Comparison of ENCODE assay signal across 8 cellular contexts in the genomic region with DNA sequence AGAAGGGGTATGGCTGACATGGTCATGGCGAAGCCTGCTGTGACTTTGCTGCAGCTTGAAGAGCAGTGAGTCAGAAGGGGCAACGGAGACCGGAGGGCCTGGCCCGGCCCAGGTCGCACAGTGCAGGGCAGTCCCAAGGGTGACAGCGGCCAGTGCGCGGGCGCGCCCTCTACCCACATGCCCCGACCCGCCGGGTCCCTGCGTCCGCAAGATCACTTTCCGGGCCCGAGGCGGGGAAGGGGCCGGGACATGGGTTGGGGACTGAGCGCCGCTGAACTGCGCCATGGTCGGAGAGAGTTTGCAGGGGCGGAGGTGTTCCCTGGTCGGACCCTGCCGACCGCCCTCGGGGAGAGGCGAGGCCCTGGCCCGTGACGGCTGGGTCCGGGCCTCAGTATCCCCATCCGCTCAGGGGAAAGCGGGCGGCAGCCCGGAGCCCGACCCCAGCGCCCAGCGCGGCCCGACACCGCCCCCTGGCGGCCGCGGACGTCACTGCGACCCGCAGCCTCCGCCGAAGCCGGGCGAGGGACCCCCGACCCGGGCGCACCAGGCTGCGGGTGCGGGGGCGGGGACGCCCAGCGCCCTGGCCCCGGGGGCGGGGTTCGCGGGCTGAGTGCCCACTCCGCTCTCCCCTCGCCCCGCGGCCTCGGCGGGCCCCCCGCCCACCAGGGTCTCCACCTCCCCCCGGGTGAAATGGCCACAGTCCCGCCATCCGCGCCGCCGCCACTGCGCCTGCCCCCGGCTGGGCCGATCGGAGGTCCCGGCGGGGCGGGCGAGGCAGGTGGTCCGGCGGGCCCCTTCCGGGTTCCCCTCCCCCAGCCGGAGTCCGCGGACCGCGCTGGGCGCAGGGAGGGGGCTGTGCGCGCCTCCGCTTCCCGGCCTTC. TPM values are rescaled to one million over a fixed set of nuclear protein-coding genes. Genes with fewer than 3 reads are reported as not detected.
A peak's percentile ranks its signal among the peaks of the same experiment; 100 is the strongest.
DNase-seq lines count a peak whose midpoint lies in the region; ATAC-seq lines count a peak whose summit lies in the region.

No MANE protein-coding gene starts in this region.

- intact Hi-C loops in naive thymus-derived CD4-positive, alpha-beta T cell (cut with micrococcal nuclease): loop anchor here (1.0 to 10.0 kb wide), 8 partner anchors 59 to 812 kb away; a partner anchor contains a TSS

- ATAC-seq in GM21786 (IDR thresholded peaks at IDR 0.05; ENCODE audit: unreplicated experiment): peak; percentile 56
- ATAC-seq in naive thymus-derived CD4-positive, alpha-beta T cell: peak; percentile 90

- DNase-seq in EL: peak; percentile 29
- DNase-seq in NCI-H460 (ENCODE audit: extremely low read depth, low read depth): peak; percentile 26
- peak; percentile 50 for DNase-seq in activated T-cell treated with anti-CD3 and anti-CD28 coated beads for 24 hours (ENCODE audit: low read depth)
- peak; percentile 32 to 85 (median 58) for DNase-seq in naive thymus-derived CD4-positive, alpha-beta T cell
- peak in 30 of 49 donors; percentile 16 to 82 (median 50) for DNase-seq in substantia nigra (lab: John Stamatoyannopoulos, UW)
- DNase-seq in NCI-H187 (lab: John Stamatoyannopoulos, UW): no peak

- WGBS in esophagus, 2 donors: 1% methylated on average over 53 to 98 of the region's 98 CpGs

- peak overlapping the region in 4 of 9 donors; percentile 32 to 86 (median 58) for H3K27ac Mint-ChIP-seq in naive thymus-derived CD4-positive, alpha-beta T cell

- peaks cover 0 to 8% (median 4%) of the 10 kb centered on the region in 5 donors for H3K27me3 Mint-ChIP-seq in naive thymus-derived CD4-positive, alpha-beta T cell

- peaks cover 3 to 6% (median 5%) of the 10 kb centered on the region in 7 donors for H3K4me1 Mint-ChIP-seq in naive thymus-derived CD4-positive, alpha-beta T cell

- H3K4me3 Mint-ChIP-seq in naive thymus-derived CD4-positive, alpha-beta T cell: peak overlapping the region; percentile 79 to 91 (median 86)

- peak overlapping the region; percentile 62 to 77 for H3K4me3 ChIP-seq in esophagus (ENCODE audit: low read depth in 1 of 2, low read length in 2 of 2)
- H3K4me3 ChIP-seq in naive thymus-derived CD4-positive, alpha-beta T cell (ENCODE audit: low read length): peak overlapping the region; percentile 61

- CTCF ChIA-PET in naive thymus-derived CD4-positive, alpha-beta T cell (lab: Charles Lee): interaction anchor here (0.6 to 1.9 kb wide), 8 partner anchors 8 to 199 kb away, joined by 3 to 9 read pairs (median 3); no protein-coding TSS in a partner anchor

- POLR2A ChIA-PET in naive thymus-derived CD4-positive, alpha-beta T cell (lab: Charles Lee): no interaction called here

- H3K36me3 ChIP-seq in esophagus (ENCODE audit: control insufficient read depth in 2 of 2, insufficient read depth in 2 of 2, low read length in 1 of 2): no peaks in the 10 kb centered on the region
- H3K36me3 ChIP-seq in naive thymus-derived CD4-positive, alpha-beta T cell (ENCODE audit: control insufficient read depth in 2 of 3, insufficient read depth in 3 of 3, low read length in 3 of 3): no peaks in the 10 kb centered on the region

- H3K9me3 ChIP-seq in esophagus (ENCODE audit: control insufficient read depth in 2 of 2, insufficient read depth in 1 of 2, low read depth in 1 of 2, low read length in 1 of 2): no peaks in the 10 kb centered on the region
- no peaks in the 10 kb centered on the region for H3K9me3 ChIP-seq in naive thymus-derived CD4-positive, alpha-beta T cell (ENCODE audit: control insufficient read depth in 2 of 3, low read length in 3 of 3)

- H3K4me1 ChIP-seq in esophagus (ENCODE audit: control insufficient read depth in 2 of 2, insufficient read depth in 2 of 2, low read length in 1 of 2): peaks cover 0 to 2% of the 10 kb centered on the region in 2 donors
- H3K4me1 ChIP-seq in naive thymus-derived CD4-positive, alpha-beta T cell (ENCODE audit: control insufficient read depth in 2 of 2, insufficient read depth in 2 of 2, low read length in 2 of 2): peaks cover 0 to 3% of the 10 kb centered on the region in 2 donors

- H3K27ac ChIP-seq in esophagus (ENCODE audit: low read depth in 2 of 2, low read length in 1 of 2): peak overlapping the region in 1 of 2 donors; percentile 42
- peak overlapping the region; percentile 35 for H3K27ac ChIP-seq in naive thymus-derived CD4-positive, alpha-beta T cell (ENCODE audit: low read depth, low read length)
- peak overlapping the region; percentile 58 for H3K27ac ChIP-seq in substantia nigra (ENCODE audit: low read depth, low read length, poor library complexity, severe bottlenecking)

- no peaks in the 10 kb centered on the region for H3K36me3 Mint-ChIP-seq in naive thymus-derived CD4-positive, alpha-beta T cell

- no peaks in the 10 kb centered on the region for H3K9me3 Mint-ChIP-seq in naive thymus-derived CD4-positive, alpha-beta T cell

- H3K27me3 ChIP-seq in esophagus (ENCODE audit: control insufficient read depth in 1 of 2, insufficient read depth in 2 of 2, low read length in 2 of 2): no peaks in the 10 kb centered on the region
- no peaks in the 10 kb centered on the region for H3K27me3 ChIP-seq in naive thymus-derived CD4-positive, alpha-beta T cell (ENCODE audit: control insufficient read depth in 2 of 2, insufficient read depth in 2 of 2, low read length in 2 of 2)

RNA-seq across cellular contexts. Expression of a gene that starts 7.2 kb away (rescaled TPM):
- total RNA-seq in NCI-H460 (2014; rRNA removed; shearing (Covaris generic)): 13.0 and 16.5 TPM in 2 replicates
- 124 and 134 TPM in 2 replicates for polyA plus RNA-seq in NCI-H460 (2014; cell fraction: nucleus; rRNA removed)
- 10 to 100 TPM; 12.5 to 12.9 TPM for polyA plus RNA-seq in esophagus
- total RNA-seq in naive thymus-derived CD4-positive, alpha-beta T cell: 1 to 10 TPM; 1.1 to 8.1 (median 2.2) TPM
- under 1 TPM; 0.26 to 0.72 TPM for polyA plus RNA-seq in naive thymus-derived CD4-positive, alpha-beta T cell

Comparison
In these comparisons a context has a peak if more than half of its experiments do, and no peak if none do; other contexts are left out.
1. DNase-seq: peak in EL (single experiment), NCI-H460 (single experiment), activated T-cell treated with anti-CD3 and anti-CD28 coated beads for 24 hours (single experiment), naive thymus-derived CD4-positive, alpha-beta T cell (9 of 9) and substantia nigra (30 of 49); none in NCI-H187 (0 of 2).